8 cellular contexts compared by ENCODE assay signal in genomic region chr6:141562181-141562800, GRCh38.
A peak's percentile ranks its signal among the peaks of the same experiment; 100 is the strongest.
DNase-seq lines count a peak whose midpoint lies in the region; ATAC-seq and TF ChIP-seq lines count a peak whose summit lies in the region.

No MANE protein-coding gene starts in this region.

- CTCF ChIA-PET in PC-9 (lab: Charles Lee): interaction anchor here (0.6 kb wide), 1 partner anchor 522 kb away, joined by 6 read pairs; no protein-coding TSS in a partner anchor

- DNase-seq in stimulated activated CD4-positive, alpha-beta T cell treated with anti-CD3 and anti-CD28 coated beads, Interleukin-4, amount 100 ng/mL, for 24 hours: peak; percentile 5
- DNase-seq in stimulated activated CD4-positive, alpha-beta T cell treated with anti-CD3 and anti-CD28 coated beads, Interleukin-2, amount 100 ng/mL, for 48 hours: no peak
- DNase-seq in PC-9 (no peak), brain microvascular endothelial cell (peak; percentile 5), lower lobe of right lung (peak; percentile 42), thoracic aorta (ENCODE audit: low spot score) (no peak), NCI-H446 treated with DMSO at 0.1 percent for 48 hours (lab: John Stamatoyannopoulos, UW) (no peak)

- no TSS peak for BruUV-seq in PC-9 (replicated peaks; lab: Mats Ljungman, UMichigan)

- POLR2A ChIA-PET in PC-9 (lab: Charles Lee; ENCODE audit: unreplicated experiment): no interaction called here

- H3K4me2 ChIP-seq in PC-9: peak overlapping the region; percentile 25; the same call in 1 of the 2 replicates

- no peaks in the 10 kb centered on the region; the same call in 1 of the 2 replicates for H3K9me3 ChIP-seq in PC-9 (ENCODE audit: insufficient read depth, low read depth)
- H3K9me3 ChIP-seq in lower lobe of right lung: no peaks in the 10 kb centered on the region
- no peaks in the 10 kb centered on the region for H3K9me3 ChIP-seq in thoracic aorta

- intact Hi-C loops in PC-9 (cut with micrococcal nuclease; ENCODE audit: unreplicated experiment): loop anchor here (5.0 kb wide), 1 partner anchor 640 kb away; no protein-coding TSS in a partner anchor
- intact Hi-C loops in lower lobe of right lung (cut with DNase I): no loop called here

- H3F3A ChIP-seq in PC-9 (ENCODE audit: insufficient read depth, low read depth): no peaks in the 10 kb centered on the region

- no peaks in the 10 kb centered on the region for H3K79me2 ChIP-seq in PC-9 (ENCODE audit: low read depth)

- ATAC-seq in HG02973 (IDR thresholded peaks at IDR 0.05; ENCODE audit: unreplicated experiment): peak; percentile 14
- ATAC-seq in lower lobe of right lung: peak; percentile 51 to 81
- ATAC-seq in thoracic aorta (ENCODE audit: insufficient number of reproducible peaks, low FRiP score, low read depth): no peak

- H3K36me3 ChIP-seq in PC-9 (ENCODE audit: low read depth) (no peaks in the 10 kb centered on the region), brain microvascular endothelial cell (replicated peaks) (no peaks in the 10 kb centered on the region), lower lobe of right lung (no peaks in the 10 kb centered on the region), thoracic aorta (no peaks in the 10 kb centered on the region)

- H3K4me3 ChIP-seq in PC-9 (no peak overlapping the region), brain microvascular endothelial cell (ENCODE audit: low read depth, low read length) (peak overlapping the region; percentile 28), lower lobe of right lung (peak overlapping the region; percentile 39), thoracic aorta (peak overlapping the region; percentile 64)

- H3K9me2 ChIP-seq in PC-9 (ENCODE audit: insufficient read depth): no peaks in the 10 kb centered on the region

- H4K20me1 ChIP-seq in PC-9 (ENCODE audit: insufficient read depth): no peaks in the 10 kb centered on the region

- H3K27me3 ChIP-seq in PC-9 (ENCODE audit: insufficient read depth, low read depth) (no peaks in the 10 kb centered on the region), brain microvascular endothelial cell (replicated peaks) (no peaks in the 10 kb centered on the region), lower lobe of right lung (ENCODE audit: low read depth) (no peaks in the 10 kb centered on the region), thoracic aorta (replicated peaks; ENCODE audit: insufficient read depth) (no peaks in the 10 kb centered on the region)

- TF ChIP-seq CTCF in PC-9 (conservative IDR thresholded peaks at IDR 0.05) (no peak), brain microvascular endothelial cell (IDR thresholded peaks at IDR 0.05; ENCODE audit: low read depth, low read length, missing control alignments) (no peak), lower lobe of right lung (IDR thresholded peaks at IDR 0.05) (no peak), thoracic aorta (IDR thresholded peaks at IDR 0.05) (no peak)

- no peak overlapping the region for H2AFZ ChIP-seq in PC-9

- in situ Hi-C loops in brain microvascular endothelial cell (cut with HindIII; ENCODE audit: low pct_ligation_motif_present, low sequenced_read_pairs): no loop called here

- peaks cover 4% of the 10 kb centered on the region; the same call in 1 of the 2 replicates for H3K4me1 ChIP-seq in PC-9 (replicated peaks; ENCODE audit: insufficient read depth)
- peaks cover 7% of the 10 kb centered on the region for H3K4me1 ChIP-seq in lower lobe of right lung
- H3K4me1 ChIP-seq in thoracic aorta (ENCODE audit: control insufficient read depth in 1 of 2, low read depth in 2 of 2): peaks cover 0 to 17% of the 10 kb centered on the region in 2 donors

- H3K27ac ChIP-seq in PC-9: no peak overlapping the region
- no peak overlapping the region for H3K27ac ChIP-seq in brain microvascular endothelial cell
- H3K27ac ChIP-seq in lower lobe of right lung: peak overlapping the region; percentile 12
- peak overlapping the region; percentile 41 to 51 for H3K27ac ChIP-seq in thoracic aorta

Comparison
In these comparisons a context has a peak if more than half of its experiments do, and no peak if none do; other contexts are left out.
1. DNase-seq: peak in stimulated activated CD4-positive, alpha-beta T cell treated with anti-CD3 and anti-CD28 coated beads, Interleukin-4, amount 100 ng/mL, for 24 hours (single experiment), brain microvascular endothelial cell (single experiment) and lower lobe of right lung (single experiment); none in stimulated activated CD4-positive, alpha-beta T cell treated with anti-CD3 and anti-CD28 coated beads, Interleukin-2, amount 100 ng/mL, for 48 hours (0 of 2), PC-9 (0 of 2), thoracic aorta (single experiment) and NCI-H446 treated with DMSO at 0.1 percent for 48 hours (single experiment).
2. H3K27ac ChIP-seq: peak in lower lobe of right lung (single experiment) and thoracic aorta (2 of 2); none in PC-9 (single experiment) and brain microvascular endothelial cell (single experiment).